12 cellular contexts compared by ENCODE assay signal in the genomic region with DNA sequence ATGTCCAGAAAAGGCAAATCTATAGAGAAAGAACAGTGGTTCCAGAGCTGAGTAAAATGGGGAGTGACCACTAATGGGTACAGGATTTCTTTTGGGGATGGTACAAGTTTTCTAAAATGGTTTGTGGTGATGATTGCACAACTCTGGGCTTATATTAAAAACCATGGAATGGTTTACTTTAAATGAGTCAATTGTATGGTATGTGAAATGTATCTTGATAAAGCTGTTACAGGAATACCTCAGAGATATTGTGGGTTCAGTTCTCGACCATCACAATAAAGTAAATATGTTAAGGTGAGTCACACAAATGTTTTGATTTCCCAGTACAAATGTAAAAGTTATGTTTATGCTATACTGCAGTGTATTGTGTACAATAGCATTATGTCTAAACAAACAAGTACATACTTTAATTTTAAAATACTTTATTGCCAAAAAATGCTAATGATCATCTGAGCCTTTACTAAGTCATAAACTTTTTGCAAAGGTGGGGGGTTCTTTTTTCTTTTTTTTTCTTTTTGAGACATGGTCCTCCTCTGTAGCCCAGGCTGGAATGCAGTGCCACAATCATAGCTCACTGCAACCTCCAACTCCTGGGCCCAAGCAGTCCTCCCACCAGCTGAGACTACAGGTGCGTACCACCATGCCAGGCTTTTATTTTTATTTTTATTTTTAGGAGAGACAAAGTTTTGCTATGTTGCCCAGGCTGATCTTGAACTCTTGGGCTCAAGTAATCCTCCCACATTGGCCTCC.
DNase-seq lines count a peak whose midpoint lies in the region; ATAC-seq, FAIRE-seq and TF ChIP-seq lines count a peak whose summit lies in the region.
"Had no signal": no experiment of that assay in that cellular context is flagged by ENCODE, and none has a peak within 500 bp of the region (broad histone marks: within the 10 kb centered on the region; RNA-seq: fewer than 3 reads in every experiment).

No MANE protein-coding gene starts in this region.

- H3K27ac ChIP-seq in HepG2 (ENCODE audit: extremely low read length, insufficient read depth, low read length), result no peak overlapping the region
- no peak overlapping the region for H3K27ac ChIP-seq in right lobe of liver
- H3K27ac ChIP-seq in SK-N-SH (ENCODE audit: low read depth in 2 of 2, low read length in 1 of 2), result peak overlapping the region; percentile 9 to 20; a peak in 3 of 4 replicates
- H3K27ac ChIP-seq: BLaER1 had no signal

- H3K4me2 ChIP-seq in HepG2 (ENCODE audit: low read depth, low read length) (no peak overlapping the region), SK-N-SH (no peak overlapping the region)
- H3K4me2 ChIP-seq: BLaER1 had no signal

- BruUV-seq in HepG2 (replicated peaks; lab: Mats Ljungman, UMichigan), result no TSS peak

- no peaks in the 10 kb centered on the region for H3K9me2 ChIP-seq in SK-N-SH

- POLR2A ChIA-PET in HepG2 (lab: Yijun Ruan, JAX), result no interaction called here
- POLR2A ChIA-PET in SK-N-SH (lab: Yijun Ruan, JAX), result no interaction called here

- 49% methylated on average over 2 of the region's 2 CpGs for WGBS in HepG2 (ENCODE audit: low lambda C conversion rate)
- 83% methylated on average over 2 of the region's 2 CpGs for WGBS in right lobe of liver (ENCODE audit: insufficient coverage, low coverage, low lambda C conversion rate, missing lambda C conversion rate)
- 47% methylated on average over 2 of the region's 2 CpGs for WGBS in SK-N-SH (ENCODE audit: low lambda C conversion rate)

- TF ChIP-seq EP300 in HepG2 (IDR thresholded peaks at IDR 0.05; ENCODE audit: low read depth in 2 of 2, low read length in 2 of 2) (peak in 1 of 2 experiments; percentile 23; a peak in 1 of 4 replicates), HepG2 (CRISPR knock-in tag; IDR thresholded peaks at IDR 0.05; ENCODE audit: borderline replicate concordance) (no peak), SK-N-SH (IDR thresholded peaks at IDR 0.05; ENCODE audit: borderline replicate concordance in 1 of 2, low read depth in 1 of 2, low read length in 1 of 2) (peak in 1 of 2 experiments; percentile 68; a peak in 1 of 4 replicates)

- H3K36me3 ChIP-seq in HepG2 (replicated peaks in 1 of 2; ENCODE audit: control insufficient read depth in 1 of 2, insufficient read depth in 2 of 2, low read length in 2 of 2), result no peaks in the 10 kb centered on the region
- H3K36me3 ChIP-seq in right lobe of liver, result no peaks in the 10 kb centered on the region
- H3K36me3 ChIP-seq in SK-N-SH (replicated peaks in 1 of 2; ENCODE audit: control insufficient read depth in 1 of 2, insufficient read depth in 2 of 2, low read length in 1 of 2), result no peaks in the 10 kb centered on the region

- no peaks in the 10 kb centered on the region for H3K27me3 ChIP-seq in HepG2 (ENCODE audit: control insufficient read depth in 1 of 2, insufficient read depth in 2 of 2, low read length in 2 of 2)
- H3K27me3 ChIP-seq in right lobe of liver, result no peaks in the 10 kb centered on the region
- H3K27me3 ChIP-seq in SK-N-SH (ENCODE audit: insufficient read depth), result no peaks in the 10 kb centered on the region
- H3K27me3 ChIP-seq: BLaER1 had no signal

- H3K9ac ChIP-seq in HepG2 (ENCODE audit: insufficient read depth, low read depth, low read length) (no peak overlapping the region), SK-N-SH (no peak overlapping the region)
- H3K9ac ChIP-seq: BLaER1 had no signal

- H3K4me1 Mint-ChIP-seq in stimulated activated effector memory CD8-positive, alpha-beta T cell treated with anti-CD3 and anti-CD28 coated beads, Interleukin-12 subunit alpha, Interleukin-12 subunit beta, amount 100 ng/mL, for 72 hours, result no peaks in the 10 kb centered on the region
- H3K4me1 Mint-ChIP-seq: stimulated activated memory B cell treated with anti-CD40 and anti-IgM and Interleukin-4, amounts not matched to agents 10 μg/mL and 1 μg/mL and 100 μg/mL, for 72 hours had no signal

- TF ChIP-seq RAD21 in HepG2 (CRISPR knock-in tag; IDR thresholded peaks at IDR 0.05) (no peak), SK-N-SH (IDR thresholded peaks at IDR 0.05; ENCODE audit: low read length) (no peak)

- no peaks in the 10 kb centered on the region for H3K36me3 Mint-ChIP-seq in stimulated activated effector memory CD8-positive, alpha-beta T cell treated with anti-CD3 and anti-CD28 coated beads, Interleukin-12 subunit alpha, Interleukin-12 subunit beta, amount 100 ng/mL, for 72 hours

- H3K4me3 ChIP-seq in HepG2 (replicated peaks in 1 of 3; ENCODE audit: insufficient read depth in 1 of 3, low read depth in 2 of 3, low read length in 3 of 3) (no peak overlapping the region), right lobe of liver (no peak overlapping the region), SK-N-SH (ENCODE audit: low read depth in 2 of 2, low read length in 1 of 2) (no peak overlapping the region), fibroblast of the aortic adventitia (ENCODE audit: low read depth, low read length) (no peak overlapping the region)
- H3K4me3 ChIP-seq: BLaER1 had no signal

- H2AFZ ChIP-seq in HepG2 (ENCODE audit: low read length), result no peak overlapping the region
- no peak overlapping the region for H2AFZ ChIP-seq in SK-N-SH (ENCODE audit: low read depth)

- DNase-seq in HepG2 (ENCODE audit: low spot score), result peak; percentile 59
- DNase-seq in right lobe of liver, result no peak
- no peak for DNase-seq in SK-N-SH
- DNase-seq in fibroblast of the aortic adventitia (ENCODE audit: low read depth), result peak; percentile 95
- DNase-seq in CD1c-positive myeloid dendritic cell (ENCODE audit: extremely low spot score), result no peak
- no peak for DNase-seq in AML-193 (lab: John Stamatoyannopoulos, UW)
- DNase-seq in DMS79 treated with DMSO at 0.1 percent for 48 hours (lab: John Stamatoyannopoulos, UW), result no peak
- no peak for DNase-seq in stimulated activated effector memory CD8-positive, alpha-beta T cell treated with anti-CD3 and anti-CD28 coated beads, Interleukin-12 subunit alpha, Interleukin-12 subunit beta, amount 100 ng/mL, for 72 hours (ENCODE audit: low spot score in 2 of 2)
- DNase-seq: left colon had no signal

- in situ Hi-C loops in HepG2 (cut with HindIII; ENCODE audit: extremely low pct_ligation_motif_present, low pct_unique_long_range_greater_than_20kb), result no loop called here

- H3F3A ChIP-seq in SK-N-SH (replicated peaks; ENCODE audit: insufficient read depth), result peaks cover 17% of the 10 kb centered on the region

- CTCF ChIA-PET in HepG2 (lab: Yijun Ruan, JAX; ENCODE audit: low intra/inter-chr PET ratio, low total read pairs), result no interaction called here
- CTCF ChIA-PET in SK-N-SH (lab: Yijun Ruan, JAX), result no interaction called here

- H4K20me1 ChIP-seq in HepG2 (ENCODE audit: insufficient read depth, low read length) (no peaks in the 10 kb centered on the region), SK-N-SH (ENCODE audit: insufficient read depth) (no peaks in the 10 kb centered on the region)
- H4K20me1 ChIP-seq: BLaER1 had no signal

- ATAC-seq in HepG2, result no peak
- ATAC-seq in right lobe of liver, result no peak
- ATAC-seq in stimulated activated effector memory CD8-positive, alpha-beta T cell treated with anti-CD3 and anti-CD28 coated beads, Interleukin-12 subunit alpha, Interleukin-12 subunit beta, amount 100 ng/mL, for 72 hours, result no peak
- ATAC-seq: left colon; stimulated activated memory B cell treated with anti-CD40 and anti-IgM and Interleukin-4, amounts not matched to agents 10 μg/mL and 1 μg/mL and 100 μg/mL, for 72 hours had no signal

- H3K4me1 ChIP-seq in HepG2 (ENCODE audit: insufficient read depth, low read length) (peaks cover 10% of the 10 kb centered on the region), right lobe of liver (no peaks in the 10 kb centered on the region), SK-N-SH (ENCODE audit: control insufficient read depth in 1 of 2, insufficient read depth in 2 of 2, low read depth in 1 of 2, low read length in 1 of 2) (no peaks in the 10 kb centered on the region; a peak in 1 of 4 replicates)
- H3K4me1 ChIP-seq: BLaER1 had no signal

- no peak overlapping the region for H3K4me3 Mint-ChIP-seq in stimulated activated effector memory CD8-positive, alpha-beta T cell treated with anti-CD3 and anti-CD28 coated beads, Interleukin-12 subunit alpha, Interleukin-12 subunit beta, amount 100 ng/mL, for 72 hours
- H3K4me3 Mint-ChIP-seq: stimulated activated memory B cell treated with anti-CD40 and anti-IgM and Interleukin-4, amounts not matched to agents 10 μg/mL and 1 μg/mL and 100 μg/mL, for 72 hours had no signal

- no peak overlapping the region for H3K27ac Mint-ChIP-seq in stimulated activated effector memory CD8-positive, alpha-beta T cell treated with anti-CD3 and anti-CD28 coated beads, Interleukin-12 subunit alpha, Interleukin-12 subunit beta, amount 100 ng/mL, for 72 hours
- H3K27ac Mint-ChIP-seq: activated T-helper 2 cell treated with anti-CD3 and anti-CD28 coated beads, Interferon-gamma antibody, Interleukin-2, Interleukin-4, amounts not matched to agents 10 μg/mL and 5 μg/mL and 100 μg/mL, durations not matched to agents 14 hours and 24 hours and 36 hours; stimulated activated memory B cell treated with anti-CD40 and anti-IgM and Interleukin-4, amounts not matched to agents 10 μg/mL and 1 μg/mL and 100 μg/mL, for 72 hours had no signal

- H3K9me3 ChIP-seq in HepG2 (ENCODE audit: low read length), result no peaks in the 10 kb centered on the region
- no peaks in the 10 kb centered on the region for H3K9me3 ChIP-seq in right lobe of liver
- peaks cover 15% of the 10 kb centered on the region for H3K9me3 ChIP-seq in SK-N-SH

- intact Hi-C loops in HepG2 (cut with micrococcal nuclease; ENCODE audit: unreplicated experiment), result no loop called here
- intact Hi-C loops in right lobe of liver (cut with DNase I), result no loop called here

- no peaks in the 10 kb centered on the region for H3K79me2 ChIP-seq in HepG2 (ENCODE audit: insufficient read depth, low read length)
- H3K79me2 ChIP-seq in SK-N-SH (ENCODE audit: insufficient read depth), result no peaks in the 10 kb centered on the region

- TF ChIP-seq POLR2A in HepG2 (IDR thresholded peaks at IDR 0.05; ENCODE audit: insufficient read depth in 1 of 2, low read depth in 2 of 2, low read length in 2 of 2) (no peak), right lobe of liver (IDR thresholded peaks at IDR 0.05) (no peak)

- no peak for FAIRE-seq in HepG2 (lab: Jason Lieb, UNC)

- H3K9me3 Mint-ChIP-seq in stimulated activated effector memory CD8-positive, alpha-beta T cell treated with anti-CD3 and anti-CD28 coated beads, Interleukin-12 subunit alpha, Interleukin-12 subunit beta, amount 100 ng/mL, for 72 hours, result no peaks in the 10 kb centered on the region

- TF ChIP-seq CTCF in HepG2 (CRISPR knock-in tag; IDR thresholded peaks at IDR 0.05) (no peak), right lobe of liver (IDR thresholded peaks at IDR 0.05) (no peak), SK-N-SH (IDR thresholded peaks at IDR 0.05) (no peak), fibroblast of the aortic adventitia (IDR thresholded peaks at IDR 0.05; ENCODE audit: insufficient read depth, low read length) (no peak)

TF ChIP-seq in HepG2, 621 proteins besides CTCF, POLR2A, EP300 and RAD21 (continues in another document):
- peak; percentile 36; the same call in 1 of the 2 replicates for TF ChIP-seq FOSL2 (CRISPR knock-in tag; IDR thresholded peaks at IDR 0.05)
- 0 out of 2 replicates have a peak, but pooled peaks have one; percentile 5 for TF ChIP-seq RARA (CRISPR knock-in tag; IDR thresholded peaks at IDR 0.05)

Comparison
In these comparisons a context has a peak if more than half of its experiments do, and no peak if none do; other contexts are left out.
1. DNase-seq: peak in HepG2 (single experiment) and fibroblast of the aortic adventitia (single experiment); none in right lobe of liver (0 of 3), SK-N-SH (single experiment), CD1c-positive myeloid dendritic cell (single experiment), AML-193 (0 of 2), DMS79 treated with DMSO at 0.1 percent for 48 hours (single experiment) and stimulated activated effector memory CD8-positive, alpha-beta T cell treated with anti-CD3 and anti-CD28 coated beads, Interleukin-12 subunit alpha, Interleukin-12 subunit beta, amount 100 ng/mL, for 72 hours (0 of 2).
2. H3K27ac ChIP-seq: peak in SK-N-SH (2 of 2); none in HepG2 (single experiment) and right lobe of liver (0 of 3).